In the genomic region with DNA sequence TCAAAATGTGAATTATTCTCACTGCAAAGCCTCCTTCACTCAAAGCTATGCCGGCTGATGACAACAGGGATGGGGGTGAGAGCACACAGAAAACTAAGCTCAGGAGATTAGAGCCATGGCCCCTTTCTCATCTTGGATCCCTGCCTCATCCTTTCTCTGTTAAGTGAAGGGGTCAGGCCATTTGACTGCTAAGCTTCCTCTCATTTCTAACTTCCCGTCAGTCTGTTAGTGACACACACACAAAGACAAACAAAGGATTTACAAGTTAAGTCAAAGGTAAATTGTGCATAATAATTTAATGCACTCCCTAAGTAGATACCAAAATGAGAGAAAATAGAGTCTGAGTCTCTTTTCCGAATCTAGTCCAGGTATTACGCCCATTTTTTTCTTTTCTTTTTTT, we compare ENCODE assay signal across 9 cellular contexts. TPM values are rescaled to one million over a fixed set of nuclear protein-coding genes. Genes with fewer than 3 reads are reported as not detected.
DNase-seq lines count a peak whose midpoint lies in the region; ATAC-seq and TF ChIP-seq lines count a peak whose summit lies in the region.
"Had no signal": no experiment of that assay in that cellular context is flagged by ENCODE, and none has a peak within 500 bp of the region (broad histone marks: within the 10 kb centered on the region; RNA-seq: fewer than 3 reads in every experiment).

No MANE protein-coding gene starts in this region.

- no peak for ATAC-seq in stimulated activated effector memory CD8-positive, alpha-beta T cell treated with anti-CD3 and anti-CD28 coated beads, Interleukin-12 subunit alpha, Interleukin-12 subunit beta, amount 100 ng/mL, for 72 hours

- POLR2A ChIA-PET in activated CD4-positive, alpha-beta memory T cell treated with anti-CD3 and anti-CD28 coated beads, Interleukin-2, amount 10 ng/mL, durations not matched to agents 7 days and 5 days (lab: Charles Lee) = interaction anchor here (0.6 to 4.6 kb wide), 8 partner anchors 10 to 155 kb away, joined by 3 to 93 read pairs (median 6); partner anchors contain the start of genes NKTR and SEC22C

- no peak for TF ChIP-seq CTCF in foreskin fibroblast (IDR thresholded peaks at IDR 0.05; ENCODE audit: low read depth, low read length)

- peak; percentile 41 for DNase-seq in NCI-H82 (lab: John Stamatoyannopoulos, UW)
- no peak for DNase-seq in NCI-H82 treated with DMSO at 0.1 percent for 48 hours (lab: John Stamatoyannopoulos, UW; ENCODE audit: unreplicated experiment)
- no peak for DNase-seq in activated CD4-positive, alpha-beta memory T cell treated with anti-CD3 and anti-CD28 coated beads, Interleukin-2, amount 10 ng/mL, durations not matched to agents 7 days and 5 days
- no peak for DNase-seq in foreskin fibroblast
- no peak for DNase-seq in stimulated activated effector memory CD8-positive, alpha-beta T cell treated with anti-CD3 and anti-CD28 coated beads, Interleukin-12 subunit alpha, Interleukin-12 subunit beta, amount 100 ng/mL, for 72 hours (ENCODE audit: low spot score in 2 of 2)
- no peak for DNase-seq in UCSD-AML1 (lab: John Stamatoyannopoulos, UW; ENCODE audit: unreplicated experiment)
- no peak for DNase-seq in hypothalamus (lab: John Stamatoyannopoulos, UW)
- no peak for DNase-seq in cortex of kidney (lab: John Stamatoyannopoulos, UW)
- DNase-seq: ACHN had no signal

- H3K4me3 ChIP-seq in foreskin fibroblast (ENCODE audit: low read depth in 1 of 2, low read length in 2 of 2) = peak overlapping the region; percentile 62 to 72

- no peaks in the 10 kb centered on the region for H3K9me3 Mint-ChIP-seq in activated CD4-positive, alpha-beta memory T cell treated with anti-CD3 and anti-CD28 coated beads, Interleukin-2, amount 10 ng/mL, durations not matched to agents 7 days and 5 days
- no peaks in the 10 kb centered on the region for H3K9me3 Mint-ChIP-seq in stimulated activated effector memory CD8-positive, alpha-beta T cell treated with anti-CD3 and anti-CD28 coated beads, Interleukin-12 subunit alpha, Interleukin-12 subunit beta, amount 100 ng/mL, for 72 hours

- peaks cover 56% of the 10 kb centered on the region for H3K4me1 Mint-ChIP-seq in activated CD4-positive, alpha-beta memory T cell treated with anti-CD3 and anti-CD28 coated beads, Interleukin-2, amount 10 ng/mL, durations not matched to agents 7 days and 5 days
- H3K4me1 Mint-ChIP-seq in stimulated activated effector memory CD8-positive, alpha-beta T cell treated with anti-CD3 and anti-CD28 coated beads, Interleukin-12 subunit alpha, Interleukin-12 subunit beta, amount 100 ng/mL, for 72 hours = peaks cover 17% of the 10 kb centered on the region

- peaks cover 49% of the 10 kb centered on the region for H3K36me3 Mint-ChIP-seq in activated CD4-positive, alpha-beta memory T cell treated with anti-CD3 and anti-CD28 coated beads, Interleukin-2, amount 10 ng/mL, durations not matched to agents 7 days and 5 days (ENCODE audit: low read depth)
- peaks cover 65% of the 10 kb centered on the region for H3K36me3 Mint-ChIP-seq in stimulated activated effector memory CD8-positive, alpha-beta T cell treated with anti-CD3 and anti-CD28 coated beads, Interleukin-12 subunit alpha, Interleukin-12 subunit beta, amount 100 ng/mL, for 72 hours

- H3K27ac Mint-ChIP-seq in activated CD4-positive, alpha-beta memory T cell treated with anti-CD3 and anti-CD28 coated beads, Interleukin-2, amount 10 ng/mL, durations not matched to agents 7 days and 5 days = peak overlapping the region; percentile 92
- H3K27ac Mint-ChIP-seq in stimulated activated effector memory CD8-positive, alpha-beta T cell treated with anti-CD3 and anti-CD28 coated beads, Interleukin-12 subunit alpha, Interleukin-12 subunit beta, amount 100 ng/mL, for 72 hours = peak overlapping the region; percentile 93

- no peaks in the 10 kb centered on the region for H3K27me3 Mint-ChIP-seq in activated CD4-positive, alpha-beta memory T cell treated with anti-CD3 and anti-CD28 coated beads, Interleukin-2, amount 10 ng/mL, durations not matched to agents 7 days and 5 days

- H3K4me3 Mint-ChIP-seq in activated CD4-positive, alpha-beta memory T cell treated with anti-CD3 and anti-CD28 coated beads, Interleukin-2, amount 10 ng/mL, durations not matched to agents 7 days and 5 days = peak overlapping the region; percentile 88
- H3K4me3 Mint-ChIP-seq in stimulated activated effector memory CD8-positive, alpha-beta T cell treated with anti-CD3 and anti-CD28 coated beads, Interleukin-12 subunit alpha, Interleukin-12 subunit beta, amount 100 ng/mL, for 72 hours = peak overlapping the region; percentile 85

- CTCF ChIA-PET in activated CD4-positive, alpha-beta memory T cell treated with anti-CD3 and anti-CD28 coated beads, Interleukin-2, amount 10 ng/mL, durations not matched to agents 7 days and 5 days (lab: Charles Lee) = interaction anchor here (1.8 to 4.7 kb wide), 3 partner anchors 10 to 153 kb away, joined by 10 to 34 read pairs (median 31); partner anchors contain the start of genes NKTR and SEC22C

RNA-seq across cellular contexts. Expression of gene SS18L2, which starts 1.2 kb away (rescaled TPM):
- 10 to 100 TPM; 64.4 to 65.1 TPM for total RNA-seq in activated CD4-positive, alpha-beta memory T cell treated with anti-CD3 and anti-CD28 coated beads, Interleukin-2, amount 10 ng/mL, durations not matched to agents 7 days and 5 days

RNA-seq across cellular contexts. Expression of gene NKTR, which starts 8.7 kb away (rescaled TPM):
- total RNA-seq in activated CD4-positive, alpha-beta memory T cell treated with anti-CD3 and anti-CD28 coated beads, Interleukin-2, amount 10 ng/mL, durations not matched to agents 7 days and 5 days = 10 to 100 TPM; 97.8 to 98.9 TPM

RNA-seq across cellular contexts. Expression of gene SEC22C, which starts 10.0 kb away (rescaled TPM):
- total RNA-seq in activated CD4-positive, alpha-beta memory T cell treated with anti-CD3 and anti-CD28 coated beads, Interleukin-2, amount 10 ng/mL, durations not matched to agents 7 days and 5 days = 10 to 100 TPM; 58.8 to 62.0 TPM
